In genomic region chr17:30291571-30292489, GRCh38 we compare ENCODE assay signal across 1 cellular context.
A peak's percentile ranks its signal among the peaks of the same experiment; 100 is the strongest.
TF ChIP-seq lines count a peak whose summit lies in the region.

Gene BLMH (minus strand): TSS chr17:30291944. CDS start chr17:30291819, 125 bp downstream.

TF ChIP-seq in GM12878, 131 proteins besides CTCF, POLR2A, EP300 and RAD21 (continued from another document and continues in another):
- TF ChIP-seq E2F8 (IDR thresholded peaks at IDR 0.05; ENCODE audit: low read depth, partially characterized antibody) = no peak
- peak; percentile 80 for TF ChIP-seq ZNF217 (IDR thresholded peaks at IDR 0.05)
- TF ChIP-seq CREM (IDR thresholded peaks at IDR 0.05; ENCODE audit: low read depth) = peak; percentile 67
- TF ChIP-seq CREB1 (IDR thresholded peaks at IDR 0.05; ENCODE audit: low read depth) = peak; percentile 62; the same call in 1 of the 2 replicates
- peak; percentile 59 for TF ChIP-seq NR2F1 (conservative IDR thresholded peaks at IDR 0.05)
- no peak for TF ChIP-seq ZNF592 (IDR thresholded peaks at IDR 0.05)
- TF ChIP-seq MEF2B (IDR thresholded peaks at IDR 0.05; ENCODE audit: partially characterized antibody, poor library complexity, severe bottlenecking) = no peak
- TF ChIP-seq SUZ12 (IDR thresholded peaks at IDR 0.05; ENCODE audit: unreplicated experiment) = no peak
- TF ChIP-seq EED (IDR thresholded peaks at IDR 0.05; ENCODE audit: low read depth) = peak; percentile 45; the same call in 1 of the 2 replicates
- 0 out of 2 replicates have a peak, but pooled peaks have one; percentile 37 for TF ChIP-seq MEF2A (IDR thresholded peaks at IDR 0.05; ENCODE audit: insufficient read depth, low read depth, low read length)
- TF ChIP-seq RCOR1 (conservative IDR thresholded peaks at IDR 0.05; ENCODE audit: low read depth, low read length) = no peak
- TF ChIP-seq CHD2 (IDR thresholded peaks at IDR 0.05; ENCODE audit: borderline replicate concordance, low read depth, low read length) = peak; percentile 47; the same call in 1 of the 2 replicates
- TF ChIP-seq POLR2AphosphoS5 (IDR thresholded peaks at IDR 0.05; ENCODE audit: low read length) = peak; percentile 37
- no peak for TF ChIP-seq FOS (IDR thresholded peaks at IDR 0.05; ENCODE audit: borderline replicate concordance, extremely low read depth, insufficient read length)
- TF ChIP-seq REST (IDR thresholded peaks at IDR 0.05; ENCODE audit: low read depth, low read length) = no peak
- no peak for TF ChIP-seq MTA2 (IDR thresholded peaks at IDR 0.05; ENCODE audit: low read depth)
- TF ChIP-seq SPI1 (IDR thresholded peaks at IDR 0.05; ENCODE audit: borderline replicate concordance, insufficient read depth, low read depth, low read length) = no peak
- TF ChIP-seq ZBED1 (IDR thresholded peaks at IDR 0.05; ENCODE audit: borderline replicate concordance) = no peak
- TF ChIP-seq NKRF (conservative IDR thresholded peaks at IDR 0.05) = peak; percentile 56; the same call in 1 of the 2 replicates
- TF ChIP-seq NRF1 (conservative IDR thresholded peaks at IDR 0.05; ENCODE audit: low read depth, low read length) = no peak
- no peak for TF ChIP-seq ESRRA (IDR thresholded peaks at IDR 0.05; ENCODE audit: low read length)
- TF ChIP-seq STAT3 (IDR thresholded peaks at IDR 0.05; ENCODE audit: low read depth, low read length) = no peak
- 0 out of 2 replicates have a peak, but pooled peaks have one; percentile 70 for TF ChIP-seq RBBP5 (conservative IDR thresholded peaks at IDR 0.05)
- no peak for TF ChIP-seq TCF7 (IDR thresholded peaks at IDR 0.05; ENCODE audit: borderline replicate concordance)
- TF ChIP-seq TCF12 (IDR thresholded peaks at IDR 0.05; ENCODE audit: low read depth, low read length) = no peak
- TF ChIP-seq SREBF2 (IDR thresholded peaks at IDR 0.05; ENCODE audit: low read length) = no peak
- TF ChIP-seq MYC (IDR thresholded peaks at IDR 0.05; ENCODE audit: insufficient read depth, insufficient read length, insufficient replicate concordance, low read length, severe bottlenecking) = no peak
- TF ChIP-seq MYB (IDR thresholded peaks at IDR 0.05; ENCODE audit: borderline replicate concordance, low read depth, low read length) = no peak
- TF ChIP-seq E4F1 (IDR thresholded peaks at IDR 0.05; ENCODE audit: borderline replicate concordance, partially characterized antibody) = no peak
- TF ChIP-seq CUX1 (IDR thresholded peaks at IDR 0.05; ENCODE audit: insufficient replicate concordance, low read depth, low read length) = no peak
- no peak for TF ChIP-seq CHD4 (IDR thresholded peaks at IDR 0.05)
- TF ChIP-seq POLR2AphosphoS2 (IDR thresholded peaks at IDR 0.05; ENCODE audit: low read depth, low read length) = no peak
- TF ChIP-seq IKZF2 (IDR thresholded peaks at IDR 0.05) = 0 out of 4 replicates have a peak, but pooled peaks of 1 of the 2 experiments have one; percentile 22
- no peak for TF ChIP-seq ZNF384 (IDR thresholded peaks at IDR 0.05; ENCODE audit: borderline replicate concordance, low read depth, low read length)
- TF ChIP-seq CHD1 (IDR thresholded peaks at IDR 0.05; ENCODE audit: low read depth, low read length) = no peak
- TF ChIP-seq SRF (IDR thresholded peaks at IDR 0.05; ENCODE audit: low read depth in 2 of 2, low read length in 2 of 2) = no peak
- no peak for TF ChIP-seq SMC3 (IDR thresholded peaks at IDR 0.05; ENCODE audit: borderline replicate concordance, low read length)
- TF ChIP-seq JUND (IDR thresholded peaks at IDR 0.05; ENCODE audit: low read depth, low read length) = 0 out of 2 replicates have a peak, but pooled peaks have one; percentile 14
- TF ChIP-seq CEBPB (IDR thresholded peaks at IDR 0.05; ENCODE audit: borderline replicate concordance in 1 of 2, low read depth in 2 of 2, low read length in 2 of 2) = no peak
- no peak for TF ChIP-seq YY1 (IDR thresholded peaks at IDR 0.05; ENCODE audit: low read depth, low read length)
- TF ChIP-seq LARP7 (IDR thresholded peaks at IDR 0.05) = peak; percentile 90
